In genomic region chr1:230708631-230709580, GRCh38 we compare ENCODE assay signal across 14 cellular contexts. TPM values are rescaled to one million over a fixed set of nuclear protein-coding genes. Genes with fewer than 3 reads are reported as not detected.
A peak's percentile ranks its signal among the peaks of the same experiment; 100 is the strongest.
DNase-seq lines count a peak whose midpoint lies in the region; ATAC-seq and TF ChIP-seq lines count a peak whose summit lies in the region.
"Had no signal": no experiment of that assay in that cellular context is flagged by ENCODE, and none has a peak within 500 bp of the region (broad histone marks: within the 10 kb centered on the region; RNA-seq: fewer than 3 reads in every experiment).

No MANE protein-coding gene starts in this region.

- H3K27me3 ChIP-seq in suprapubic skin = no peaks in the 10 kb centered on the region

- no peak for TF ChIP-seq POLR2A in suprapubic skin (IDR thresholded peaks at IDR 0.05)

- H3K27ac ChIP-seq in suprapubic skin = no peak overlapping the region
- H3K27ac ChIP-seq: 22Rv1, WERI-Rb-1 had no signal

- TF ChIP-seq CTCF in suprapubic skin (IDR thresholded peaks at IDR 0.05) = no peak

- H3K36me3 ChIP-seq in suprapubic skin = no peaks in the 10 kb centered on the region
- H3K36me3 ChIP-seq: WERI-Rb-1 had no signal

- DNase-seq in NCI-H82 (lab: John Stamatoyannopoulos, UW) (peak; percentile 32), NCI-H82 treated with DMSO at 0.1 percent for 48 hours (lab: John Stamatoyannopoulos, UW; ENCODE audit: unreplicated experiment) (no peak), SW480 (ENCODE audit: low spot score) (peak; percentile 50), left ventricle myocardium superior (no peak), suprapubic skin (ENCODE audit: low spot score in 2 of 2) (peak; percentile 86 to 87), NK-92 (lab: John Stamatoyannopoulos, UW; ENCODE audit: unreplicated experiment) (no peak), NAMALWA (ENCODE audit: low spot score) (no peak)
- DNase-seq: DMS 273 treated with DMSO at 0.1 percent for 48 hours, H9, retina, WERI-Rb-1 had no signal

- no peaks in the 10 kb centered on the region for H3K9me3 ChIP-seq in suprapubic skin

- H3K4me3 ChIP-seq in suprapubic skin = no peak overlapping the region

- no peak for TF ChIP-seq EP300 in suprapubic skin (IDR thresholded peaks at IDR 0.05)

- WGBS in suprapubic skin = 70% methylated on average over 16 of the region's 16 CpGs

- intact Hi-C loops in left ventricle myocardium superior (cut with micrococcal nuclease) = no loop called here

- peaks cover 9% of the 10 kb centered on the region for H3K4me1 ChIP-seq in suprapubic skin

- peak; percentile 62 for ATAC-seq in left ventricle myocardium superior
- no peak for ATAC-seq in GM18517 (IDR thresholded peaks at IDR 0.05; ENCODE audit: unreplicated experiment)

RNA-seq across cellular contexts. Expression of gene AGT, which starts 5.0 kb away (rescaled TPM):
- total RNA-seq in left ventricle myocardium superior (54.9 TPM), suprapubic skin (1 to 10 TPM in 2 of 4 donors, not detected in 2; 1.6 to 5.0 TPM)
- total RNA-seq: H9 had no signal

RNA-seq across cellular contexts. Expression of gene CAPN9, which starts 38.3 kb away (rescaled TPM):
- 0.32 TPM for total RNA-seq in left ventricle myocardium superior
- 1 to 10 TPM in 1 of 4 donors, under 1 TPM in 1, not detected in 2; 0.48 to 4.2 TPM for total RNA-seq in suprapubic skin
- total RNA-seq: temporal lobe had no signal

Comparison
In these comparisons a context has a peak if more than half of its experiments do, and no peak if none do; other contexts are left out.
1. DNase-seq: peak in NCI-H82 (single experiment), SW480 (single experiment) and suprapubic skin (2 of 2); none in NCI-H82 treated with DMSO at 0.1 percent for 48 hours (single experiment), left ventricle myocardium superior (single experiment), NK-92 (single experiment) and NAMALWA (single experiment).